ENCODE assay signal across 7 cellular contexts in the genomic region with DNA sequence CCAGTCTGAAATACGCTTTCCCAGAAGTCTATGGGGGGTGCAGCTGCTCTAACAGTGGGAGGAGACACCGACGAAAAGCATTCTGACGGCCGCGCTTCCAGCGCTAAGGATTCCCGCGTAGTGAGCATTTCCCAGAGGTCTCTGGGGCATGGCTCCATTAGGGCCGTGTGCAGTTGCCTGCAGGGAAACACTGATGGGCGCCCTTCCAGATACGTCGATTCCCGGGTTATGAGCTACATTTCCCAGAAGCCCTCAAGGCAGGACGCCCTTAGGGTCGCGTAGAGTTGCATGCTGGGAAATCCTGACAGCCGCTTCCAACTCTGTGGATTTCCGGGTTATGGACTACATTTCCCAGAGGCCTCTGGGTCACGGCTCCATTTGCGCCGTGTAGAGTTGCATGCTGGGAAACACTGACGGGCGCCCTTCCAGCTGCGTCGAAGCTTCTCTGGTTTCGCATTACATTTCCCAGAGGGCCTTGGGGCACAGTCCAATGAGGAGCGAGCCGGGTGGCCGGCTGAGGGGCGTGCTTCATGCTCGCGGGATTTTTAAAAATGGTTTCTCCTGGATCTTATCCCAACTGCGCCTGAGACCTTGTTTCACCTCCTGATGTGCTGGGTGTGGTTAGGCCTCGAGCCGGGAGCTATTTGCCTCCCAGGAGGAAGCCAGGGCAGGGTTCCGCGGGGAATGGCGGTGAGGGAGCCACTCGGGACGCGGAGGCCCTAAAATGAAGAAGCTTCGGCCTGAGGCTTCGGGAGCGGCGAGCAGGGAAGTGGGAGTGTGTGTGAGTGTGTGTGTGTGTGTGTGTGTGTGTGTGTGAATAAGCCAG. TPM values are rescaled to one million over a fixed set of nuclear protein-coding genes. Genes with fewer than 3 reads are reported as not detected.
DNase-seq lines count a peak whose midpoint lies in the region; ATAC-seq and TF ChIP-seq lines count a peak whose summit lies in the region.

No MANE protein-coding gene starts in this region.

- H3K4me2 ChIP-seq in mammary epithelial cell (ENCODE audit: insufficient read depth, low read depth, low read length): peak overlapping the region; percentile 78

- H3K27ac ChIP-seq in VCaP (peak overlapping the region; percentile 100), mammary epithelial cell (ENCODE audit: insufficient read depth, low read depth, low read length) (peak overlapping the region; percentile 42), skin epidermis (peak overlapping the region in 19 of 21 experiments; percentile 23 to 85 (median 76))

- no peak overlapping the region for H3K9ac ChIP-seq in mammary epithelial cell (ENCODE audit: insufficient read depth, low read length)

- in situ Hi-C loops in mammary epithelial cell (cut with MboI; ENCODE audit: low sequenced_read_pairs in 2 of 2): no loop called here

- H3K27me3 ChIP-seq in mammary epithelial cell (ENCODE audit: insufficient read depth, low read length): no peaks in the 10 kb centered on the region

- TF ChIP-seq CTCF in VCaP (conservative IDR thresholded peaks at IDR 0.05): no peak
- TF ChIP-seq CTCF in mammary epithelial cell (conservative IDR thresholded peaks at IDR 0.05 in 1 of 2, IDR thresholded peaks at IDR 0.05 in 1 of 2; ENCODE audit: extremely low read depth in 1 of 2, insufficient read depth in 1 of 2, low read depth in 1 of 2, low read length in 2 of 2): no peak

- intact Hi-C loops in mammary epithelial cell (cut with micrococcal nuclease): no loop called here

- H3K9me3 ChIP-seq in mammary epithelial cell (replicated peaks; ENCODE audit: insufficient read depth, low read length): peaks cover 17% of the 10 kb centered on the region

- 5% methylated on average over 34 of the region's 46 CpGs for WGBS in mammary epithelial cell (ENCODE audit: low coverage, missing lambda C conversion rate)

- CTCF ChIA-PET in mammary epithelial cell (lab: Charles Lee; ENCODE audit: low non-redundant PET): no interaction called here

- H3K4me3 ChIP-seq in mammary epithelial cell (replicated peaks in 1 of 3; ENCODE audit: insufficient read depth in 1 of 3, low read depth in 2 of 3, low read length in 3 of 3) (peak overlapping the region; percentile 81 to 83 (median 82)), skin epidermis (peak overlapping the region; percentile 41 to 62 (median 47))

- H3K36me3 ChIP-seq in mammary epithelial cell (ENCODE audit: insufficient read depth, low read length): no peaks in the 10 kb centered on the region

- no TSS peak for BruUV-seq in mammary epithelial cell (replicated peaks; lab: Mats Ljungman, UMichigan)

- peaks cover 8% of the 10 kb centered on the region for H3K79me2 ChIP-seq in mammary epithelial cell (ENCODE audit: insufficient read depth, low read length)

- H4K20me1 ChIP-seq in mammary epithelial cell (ENCODE audit: insufficient read depth, low read length): no peaks in the 10 kb centered on the region

- dilution Hi-C loops in mammary epithelial cell (cut with HindIII; ENCODE audit: low sequenced_read_pairs): loop anchor here (5.0 kb wide), 2 partner anchors 47 to 63 kb away; no protein-coding TSS in a partner anchor

- TF ChIP-seq POLR2A in GM18505 (IDR thresholded peaks at IDR 0.05; ENCODE audit: borderline replicate concordance, extremely low read depth, insufficient read depth, insufficient read length): peak; percentile 42

- H3K4me1 ChIP-seq in mammary epithelial cell (ENCODE audit: insufficient read depth, low read length): peaks cover 6% of the 10 kb centered on the region

- ATAC-seq in GM18505 (IDR thresholded peaks at IDR 0.05; ENCODE audit: unreplicated experiment): peak; percentile 96
- ATAC-seq in HG02938 (IDR thresholded peaks at IDR 0.05; ENCODE audit: unreplicated experiment): peak; percentile 96

- DNase-seq in NCI-H2029 treated with DMSO at 0.1 percent for 48 hours (lab: John Stamatoyannopoulos, UW) (peak; percentile 93), mammary epithelial cell (peak; percentile 97), iPS-NIHi11 (ENCODE audit: low spot score) (peak; percentile 92)

- peak overlapping the region; percentile 99 for H2AFZ ChIP-seq in mammary epithelial cell (ENCODE audit: low read depth, low read length)

RNA-seq across cellular contexts. Expression of a gene that starts 17.2 kb away (rescaled TPM):
- 10 to 100 TPM in 1 of 2 donors, 1 to 10 TPM in 1; 7.2 to 12.3 TPM for total RNA-seq in mammary epithelial cell
- 3.8 TPM for polyA plus RNA-seq in mammary epithelial cell
- polyA minus RNA-seq in mammary epithelial cell: 41.1 TPM

RNA-seq across cellular contexts. Expression of a gene that starts 53.2 kb away (rescaled TPM):
- 1 to 10 TPM; 2.9 to 3.7 TPM for total RNA-seq in mammary epithelial cell
- 0.97 TPM for polyA plus RNA-seq in mammary epithelial cell
- 2.4 TPM for polyA minus RNA-seq in mammary epithelial cell

Comparison
In these comparisons a context has a peak if more than half of its experiments do, and no peak if none do; other contexts are left out.
1. Peak in every context shown above with its lines: DNase-seq, ATAC-seq, H3K4me3 ChIP-seq and H3K27ac ChIP-seq.
2. H3K27ac ChIP-seq: peak in every context shown above with its lines; median percentile 100 in VCaP; 76 in skin epidermis; 42 in mammary epithelial cell.